Comparison of ENCODE assay signal across 31 cellular contexts in genomic region chr9:10921671-10922070, GRCh38.
"Had no signal": no experiment of that assay in that cellular context is flagged by ENCODE, and none has a peak within 500 bp of the region (broad histone marks: within the 10 kb centered on the region; RNA-seq: fewer than 3 reads in every experiment).

No MANE protein-coding gene starts in this region.

- H3K27ac Mint-ChIP-seq: activated CD8-positive, alpha-beta T cell treated with anti-CD3 and anti-CD28 coated beads for 36 hours; activated T-helper 17 cell treated with anti-CD3 and anti-CD28 coated beads, Interleukin-2, amount 50 U/mL, for 72 hours; nephron; stimulated activated memory B cell treated with anti-CD40 and anti-IgM and Interleukin-4, amounts not matched to agents 10 μg/mL and 1 μg/mL and 100 μg/mL, for 72 hours; stimulated activated naive CD8-positive, alpha-beta T cell treated with anti-CD3 and anti-CD28 coated beads, Interleukin-15, amount 100 ng/mL, for 72 hours; type B pancreatic cell had no signal

- H3K36me3 ChIP-seq: brain microvascular endothelial cell, gastrocnemius medialis, ovary, prostate gland, vagina had no signal

- H3K27me3 Mint-ChIP-seq: activated CD8-positive, alpha-beta T cell treated with anti-CD3 and anti-CD28 coated beads for 36 hours; activated T-helper 17 cell treated with anti-CD3 and anti-CD28 coated beads, Interleukin-2, amount 50 U/mL, for 72 hours; stimulated activated memory B cell treated with anti-CD40 and anti-IgM and Interleukin-4, amounts not matched to agents 10 μg/mL and 1 μg/mL and 100 μg/mL, for 72 hours; stimulated activated naive CD8-positive, alpha-beta T cell treated with anti-CD3 and anti-CD28 coated beads, Interleukin-15, amount 100 ng/mL, for 72 hours; type B pancreatic cell had no signal

- H3K27me3 ChIP-seq: brain microvascular endothelial cell, dorsolateral prefrontal cortex, gastrocnemius medialis, ovary, vagina had no signal

- ATAC-seq: activated CD8-positive, alpha-beta T cell treated with anti-CD3 and anti-CD28 coated beads for 36 hours; activated T-cell treated with anti-CD3 and anti-CD28 coated beads, Interleukin-2, amount 50 U/mL, for 4 hours; activated T-helper 17 cell treated with anti-CD3 and anti-CD28 coated beads, Interleukin-2, amount 50 U/mL, for 72 hours; gastrocnemius medialis; left cardiac atrium; left ventricle myocardium superior; sciatic nerve; stimulated activated memory B cell treated with anti-CD40 and anti-IgM and Interleukin-4, amounts not matched to agents 10 μg/mL and 1 μg/mL and 100 μg/mL, for 72 hours; stimulated activated naive CD8-positive, alpha-beta T cell treated with anti-CD3 and anti-CD28 coated beads, Interleukin-15, amount 100 ng/mL, for 72 hours had no signal

- H3K4me1 ChIP-seq: gastrocnemius medialis, prostate gland, vagina had no signal

- H3K4me3 ChIP-seq: coronary artery, dorsolateral prefrontal cortex, gastrocnemius medialis, ovary, prostate gland, skin epidermis, vagina had no signal

- H3K27ac ChIP-seq: brain microvascular endothelial cell, coronary artery, dorsolateral prefrontal cortex, gastrocnemius medialis, ovary, prostate gland, skin epidermis, vagina had no signal

- H3K36me3 Mint-ChIP-seq: stimulated activated memory B cell treated with anti-CD40 and anti-IgM and Interleukin-4, amounts not matched to agents 10 μg/mL and 1 μg/mL and 100 μg/mL, for 72 hours; type B pancreatic cell had no signal

- H3K9me3 Mint-ChIP-seq: nephron, type B pancreatic cell had no signal

- H3K4me3 Mint-ChIP-seq: activated CD8-positive, alpha-beta T cell treated with anti-CD3 and anti-CD28 coated beads for 36 hours; activated T-cell treated with anti-CD3 and anti-CD28 coated beads, Interleukin-2, amount 50 U/mL, for 4 hours; activated T-helper 17 cell treated with anti-CD3 and anti-CD28 coated beads, Interleukin-2, amount 50 U/mL, for 72 hours; nephron; stimulated activated memory B cell treated with anti-CD40 and anti-IgM and Interleukin-4, amounts not matched to agents 10 μg/mL and 1 μg/mL and 100 μg/mL, for 72 hours; stimulated activated naive CD8-positive, alpha-beta T cell treated with anti-CD3 and anti-CD28 coated beads, Interleukin-15, amount 100 ng/mL, for 72 hours; type B pancreatic cell had no signal

- DNase-seq: activated CD4-positive, alpha-beta T cell treated with anti-CD3 and anti-CD28 coated beads for 1 hour; activated CD4-positive, alpha-beta T cell treated with anti-CD3 and anti-CD28 coated beads, Interleukin-2, amount 50 U/mL, for 1 hour; activated CD8-positive, alpha-beta T cell treated with anti-CD3 and anti-CD28 coated beads for 36 hours; activated gamma-delta T cell treated with Interleukin-2 at 50 U/mL for 16 hours; activated naive CD4-positive, alpha-beta T cell treated with anti-CD3 and anti-CD28 coated beads, Interleukin-2, amount 50 U/mL, for 16 hours; activated T-cell treated with anti-CD3 and anti-CD28 coated beads, Interleukin-2, amount 50 U/mL, for 4 hours; amniotic stem cell; brain microvascular endothelial cell; dorsolateral prefrontal cortex; effector memory CD4-positive, alpha-beta T cell; erythroblast; gastrocnemius medialis; glutamatergic neuron; left cardiac atrium; left ventricle myocardium superior; ovary; retina; stimulated activated CD4-positive, alpha-beta T cell treated with anti-CD3 and anti-CD28 coated beads, Interleukin-4, amount 100 ng/mL, for 4 hours; stimulated activated CD8-positive, alpha-beta memory T cell treated with anti-CD3 and anti-CD28 coated beads, Interleukin-4, amount 100 ng/mL, for 48 hours; stimulated activated naive CD8-positive, alpha-beta T cell treated with anti-CD3 and anti-CD28 coated beads, Interleukin-15, amount 100 ng/mL, for 72 hours; substantia nigra; T-helper 2 cell had no signal

- H3K4me1 Mint-ChIP-seq: activated T-helper 17 cell treated with anti-CD3 and anti-CD28 coated beads, Interleukin-2, amount 50 U/mL, for 72 hours; nephron; stimulated activated memory B cell treated with anti-CD40 and anti-IgM and Interleukin-4, amounts not matched to agents 10 μg/mL and 1 μg/mL and 100 μg/mL, for 72 hours; stimulated activated naive CD8-positive, alpha-beta T cell treated with anti-CD3 and anti-CD28 coated beads, Interleukin-15, amount 100 ng/mL, for 72 hours had no signal

- H3K9me3 ChIP-seq: gastrocnemius medialis, ovary, prostate gland, vagina had no signal
